Comparison of ENCODE assay signal across 7 cellular contexts in genomic region chr16:58025351-58026138, GRCh38. TPM values are rescaled to one million over a fixed set of nuclear protein-coding genes. Genes with fewer than 3 reads are reported as not detected.
DNase-seq lines count a peak whose midpoint lies in the region; ATAC-seq, FAIRE-seq and TF ChIP-seq lines count a peak whose summit lies in the region.

MMP15 (plus strand) TSS chr16:58025754; CDS start chr16:58026351, 597 bp downstream.

- ATAC-seq in HG03045 (IDR thresholded peaks at IDR 0.05; ENCODE audit: unreplicated experiment) = peak; percentile 54

- peak within 1 kb of the TSS; percentile 40 for H3K27ac ChIP-seq in epithelial cell of prostate

- peaks cover 15% of the 10 kb centered on the region for H3K27me3 ChIP-seq in mononuclear cell (ENCODE audit: insufficient read depth, low read length)

- peaks cover 30% of the 10 kb centered on the region for H3K4me1 ChIP-seq in mononuclear cell (ENCODE audit: insufficient read depth, low read length)

- TF ChIP-seq POLR2A in GM12891 (IDR thresholded peaks at IDR 0.05; ENCODE audit: low read depth, low read length) = no peak

- peak; percentile 73 for FAIRE-seq in GM12891 (lab: Jason Lieb, UNC)

- H3K9me3 ChIP-seq in mononuclear cell (ENCODE audit: low read depth, low read length) = no peaks in the 10 kb centered on the region

- DNase-seq in GM12891 (ENCODE audit: insufficient read length, low spot score) = peak; percentile 79
- DNase-seq in NCI-H748 treated with DMSO at 0.1 percent for 48 hours (lab: John Stamatoyannopoulos, UW) = peak; percentile 53
- peak; percentile 83 for DNase-seq in activated CD8-positive, alpha-beta memory T cell treated with anti-CD3 and anti-CD28 coated beads, Interleukin-2, amount 50 U/mL, for 48 hours
- peak; percentile 18 for DNase-seq in epithelial cell of prostate (ENCODE audit: low read depth, low spot score)
- DNase-seq in stimulated activated CD8-positive, alpha-beta memory T cell treated with anti-CD3 and anti-CD28 coated beads, Interleukin-2, amount 100 ng/mL, for 48 hours (ENCODE audit: low read depth in 2 of 2) = peak; percentile 43 to 52

- peak within 1 kb of the TSS; percentile 45 for H3K4me3 ChIP-seq in mononuclear cell (ENCODE audit: low read length)

TF ChIP-seq in GM12891, 5 proteins besides CTCF, POLR2A, EP300 and RAD21:
- no peak for TF ChIP-seq POLR2AphosphoS5 (IDR thresholded peaks at IDR 0.05; ENCODE audit: low read depth, low read length)

RNA-seq across cellular contexts. Expression of gene MMP15, which starts in this region (rescaled TPM):
- 0.03 TPM for polyA plus RNA-seq in GM12891 (2012; ENCODE audit: low read depth, missing spikeins)
- total RNA-seq in mononuclear cell = 0.10 TPM

Comparison
In these comparisons a context has a peak if more than half of its experiments do, and no peak if none do; other contexts are left out.
1. Peak in every context shown above with its lines: DNase-seq, ATAC-seq, H3K4me3 ChIP-seq and H3K27ac ChIP-seq.
2. DNase-seq: peak in every context shown above with its lines; median percentile 83 in activated CD8-positive, alpha-beta memory T cell treated with anti-CD3 and anti-CD28 coated beads, Interleukin-2, amount 50 U/mL, for 48 hours; 79 in GM12891; 53 in NCI-H748 treated with DMSO at 0.1 percent for 48 hours; 48 in stimulated activated CD8-positive, alpha-beta memory T cell treated with anti-CD3 and anti-CD28 coated beads, Interleukin-2, amount 100 ng/mL, for 48 hours; 18 in epithelial cell of prostate.